Comparison of ENCODE assay signal across 15 cellular contexts in the genomic region with DNA sequence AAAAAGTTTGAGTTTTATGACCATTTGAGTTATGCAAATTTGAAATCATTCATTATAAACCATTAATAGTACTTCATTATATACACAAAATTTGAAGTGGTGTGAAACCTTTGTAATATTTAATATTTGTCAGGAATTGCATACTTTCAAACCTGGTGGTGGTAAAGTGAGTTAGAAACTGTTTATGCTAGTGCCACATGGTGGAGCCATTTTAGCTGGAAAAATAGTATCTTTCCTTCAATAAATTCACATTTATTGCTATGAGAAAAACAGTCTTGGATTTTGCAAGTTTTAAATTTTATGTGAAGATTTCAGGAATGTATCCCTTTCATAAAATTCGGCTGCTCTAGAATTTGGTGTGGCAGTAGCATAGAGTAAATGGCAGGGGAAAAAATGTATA. TPM values are rescaled to one million over a fixed set of nuclear protein-coding genes. Genes with fewer than 3 reads are reported as not detected.
DNase-seq lines count a peak whose midpoint lies in the region; ATAC-seq, FAIRE-seq and TF ChIP-seq lines count a peak whose summit lies in the region.
"Had no signal": no experiment of that assay in that cellular context is flagged by ENCODE, and none has a peak within 500 bp of the region (broad histone marks: within the 10 kb centered on the region; RNA-seq: fewer than 3 reads in every experiment).

No MANE protein-coding gene starts in this region.

- H3K4me1 Mint-ChIP-seq in chondrocyte (ENCODE audit: low read depth) = peaks cover 5% of the 10 kb centered on the region
- H3K4me1 Mint-ChIP-seq in neural crest cell = no peaks in the 10 kb centered on the region
- H3K4me1 Mint-ChIP-seq in activated naive CD8-positive, alpha-beta T cell treated with anti-CD3 and anti-CD28 coated beads, Interleukin-2, amount 50 U/mL, for 24 hours = peaks cover 7% of the 10 kb centered on the region

- H3K4me3 Mint-ChIP-seq in chondrocyte (ENCODE audit: unreplicated experiment) = no peak overlapping the region
- H3K4me3 Mint-ChIP-seq in neural crest cell = no peak overlapping the region
- no peak overlapping the region for H3K4me3 Mint-ChIP-seq in activated naive CD8-positive, alpha-beta T cell treated with anti-CD3 and anti-CD28 coated beads, Interleukin-2, amount 50 U/mL, for 24 hours
- H3K4me3 Mint-ChIP-seq: T-helper 17 cell had no signal

- TF ChIP-seq CTCF in D721Med (IDR thresholded peaks at IDR 0.05; ENCODE audit: insufficient read depth, missing control alignments) = peak; percentile 29
- peak; percentile 43; the same call in 1 of the 2 replicates for TF ChIP-seq CTCF in LNCaP clone FGC (IDR thresholded peaks at IDR 0.05; ENCODE audit: control insufficient read depth, extremely low read depth, insufficient read depth)
- TF ChIP-seq CTCF in chondrocyte (IDR thresholded peaks at IDR 0.05) = peak; percentile 78
- TF ChIP-seq CTCF in neural crest cell (conservative IDR thresholded peaks at IDR 0.05) = peak; percentile 35

- H3K9me3 Mint-ChIP-seq in chondrocyte (ENCODE audit: low read depth) (no peaks in the 10 kb centered on the region), neural crest cell (peaks cover 7% of the 10 kb centered on the region)
- H3K9me3 Mint-ChIP-seq in activated naive CD8-positive, alpha-beta T cell treated with anti-CD3 and anti-CD28 coated beads, Interleukin-2, amount 50 U/mL, for 24 hours = no peaks in the 10 kb centered on the region

- DNase-seq in D721Med (ENCODE audit: insufficient read length, low spot score) (no peak), LNCaP clone FGC (ENCODE audit: low read depth) (no peak), chondrocyte (ENCODE audit: low spot score) (no peak), neural crest cell (ENCODE audit: low read depth, low spot score) (no peak)
- DNase-seq in activated naive CD8-positive, alpha-beta T cell treated with anti-CD3 and anti-CD28 coated beads, Interleukin-2, amount 50 U/mL, for 24 hours = no peak
- DNase-seq: gastrocnemius medialis, NCI-H1930, T-helper 17 cell, testis had no signal

- no peaks in the 10 kb centered on the region for H3K36me3 Mint-ChIP-seq in chondrocyte (ENCODE audit: low read depth)
- H3K36me3 Mint-ChIP-seq in neural crest cell (ENCODE audit: low read depth) = no peaks in the 10 kb centered on the region
- H3K36me3 Mint-ChIP-seq in activated naive CD8-positive, alpha-beta T cell treated with anti-CD3 and anti-CD28 coated beads, Interleukin-2, amount 50 U/mL, for 24 hours (ENCODE audit: low read depth) = no peaks in the 10 kb centered on the region

- no peak for ATAC-seq in HG03457 (IDR thresholded peaks at IDR 0.05; ENCODE audit: unreplicated experiment)
- ATAC-seq in activated naive CD8-positive, alpha-beta T cell treated with anti-CD3 and anti-CD28 coated beads, Interleukin-2, amount 50 U/mL, for 24 hours = no peak
- no peak for ATAC-seq in activated CD4-positive, CD25-positive, alpha-beta regulatory T cell treated with anti-CD3 and anti-CD28 coated beads, Interleukin-2, amount 50 U/mL, for 24 hours
- ATAC-seq: gastrocnemius medialis, GM12878, T-helper 17 cell had no signal

- H3K4me3 ChIP-seq in LNCaP clone FGC (ENCODE audit: low read depth, low read length) = no peak overlapping the region
- H3K4me3 ChIP-seq: gastrocnemius medialis, GM12878, testis had no signal

- FAIRE-seq in D721Med (lab: Jason Lieb, UNC) = no peak
- FAIRE-seq: GM12878, H1 had no signal

- H3K27me3 Mint-ChIP-seq in chondrocyte (ENCODE audit: low read depth) (no peaks in the 10 kb centered on the region), neural crest cell (ENCODE audit: low read depth) (peaks cover 4% of the 10 kb centered on the region)
- no peaks in the 10 kb centered on the region for H3K27me3 Mint-ChIP-seq in activated naive CD8-positive, alpha-beta T cell treated with anti-CD3 and anti-CD28 coated beads, Interleukin-2, amount 50 U/mL, for 24 hours
- H3K27me3 Mint-ChIP-seq: T-helper 17 cell had no signal

- H3K27ac Mint-ChIP-seq in chondrocyte (ENCODE audit: unreplicated experiment) (no peak overlapping the region), neural crest cell (ENCODE audit: unreplicated experiment) (no peak overlapping the region)
- H3K27ac Mint-ChIP-seq in activated naive CD8-positive, alpha-beta T cell treated with anti-CD3 and anti-CD28 coated beads, Interleukin-2, amount 50 U/mL, for 24 hours = no peak overlapping the region
- H3K27ac Mint-ChIP-seq: T-helper 17 cell had no signal

RNA-seq across cellular contexts. Expression of gene BLMH, which starts 7.3 kb away (rescaled TPM):
- 44.5 to 60.2 TPM (median 49.5 TPM) in 3 replicates for total RNA-seq in chondrocyte
- total RNA-seq in neural crest cell = 85.9 and 87.1 TPM in 2 replicates

RNA-seq across cellular contexts. Expression of gene TMIGD1, which starts 34.9 kb away (rescaled TPM):
- total RNA-seq in chondrocyte (not detected in 3 replicates), neural crest cell (not detected in 2 replicates)
- total RNA-seq: GM12878, H1, myocyte, skeletal muscle tissue, T-helper 17 cell, testis had no signal
